Comparison of ENCODE assay signal across 1 cellular context in the genomic region with DNA sequence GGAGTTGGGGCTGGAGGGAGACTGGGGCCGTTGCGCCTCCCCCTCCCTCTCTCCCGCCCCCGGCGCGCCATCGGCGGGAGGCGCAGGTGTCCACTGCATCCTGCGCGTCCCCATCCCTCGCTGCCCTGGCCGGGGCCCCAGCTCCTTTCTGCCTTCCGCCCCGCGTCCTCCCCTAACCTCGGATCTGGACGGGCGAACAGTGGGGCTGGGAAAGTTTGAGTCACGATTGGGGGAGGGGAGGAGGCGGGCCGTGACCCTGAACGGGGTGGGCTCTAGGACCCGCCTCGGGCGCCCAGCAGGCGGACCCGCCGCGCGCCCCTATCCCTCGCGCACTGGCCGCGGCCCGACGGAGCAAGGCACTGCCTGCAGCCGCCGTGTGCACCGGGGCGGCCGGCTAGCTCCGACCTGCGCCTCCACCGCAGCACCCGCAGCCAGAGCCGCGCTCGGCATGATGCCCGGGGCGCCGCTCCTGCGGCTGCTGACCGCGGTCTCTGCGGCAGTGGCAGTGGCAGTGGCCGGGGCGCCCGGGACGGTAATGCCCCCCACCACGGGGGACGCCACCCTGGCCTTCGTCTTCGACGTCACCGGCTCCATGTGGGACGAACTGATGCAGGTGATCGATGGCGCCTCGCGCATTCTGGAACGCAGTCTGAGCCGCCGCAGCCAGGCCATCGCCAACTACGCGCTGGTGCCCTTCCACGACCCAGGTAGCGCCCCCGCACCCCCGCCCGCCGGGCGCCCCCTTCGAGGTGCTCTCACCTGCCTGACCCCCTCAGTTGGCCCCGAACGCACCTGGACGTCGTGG.
TF ChIP-seq lines count a peak whose summit lies in the region.

A gene with protein sequence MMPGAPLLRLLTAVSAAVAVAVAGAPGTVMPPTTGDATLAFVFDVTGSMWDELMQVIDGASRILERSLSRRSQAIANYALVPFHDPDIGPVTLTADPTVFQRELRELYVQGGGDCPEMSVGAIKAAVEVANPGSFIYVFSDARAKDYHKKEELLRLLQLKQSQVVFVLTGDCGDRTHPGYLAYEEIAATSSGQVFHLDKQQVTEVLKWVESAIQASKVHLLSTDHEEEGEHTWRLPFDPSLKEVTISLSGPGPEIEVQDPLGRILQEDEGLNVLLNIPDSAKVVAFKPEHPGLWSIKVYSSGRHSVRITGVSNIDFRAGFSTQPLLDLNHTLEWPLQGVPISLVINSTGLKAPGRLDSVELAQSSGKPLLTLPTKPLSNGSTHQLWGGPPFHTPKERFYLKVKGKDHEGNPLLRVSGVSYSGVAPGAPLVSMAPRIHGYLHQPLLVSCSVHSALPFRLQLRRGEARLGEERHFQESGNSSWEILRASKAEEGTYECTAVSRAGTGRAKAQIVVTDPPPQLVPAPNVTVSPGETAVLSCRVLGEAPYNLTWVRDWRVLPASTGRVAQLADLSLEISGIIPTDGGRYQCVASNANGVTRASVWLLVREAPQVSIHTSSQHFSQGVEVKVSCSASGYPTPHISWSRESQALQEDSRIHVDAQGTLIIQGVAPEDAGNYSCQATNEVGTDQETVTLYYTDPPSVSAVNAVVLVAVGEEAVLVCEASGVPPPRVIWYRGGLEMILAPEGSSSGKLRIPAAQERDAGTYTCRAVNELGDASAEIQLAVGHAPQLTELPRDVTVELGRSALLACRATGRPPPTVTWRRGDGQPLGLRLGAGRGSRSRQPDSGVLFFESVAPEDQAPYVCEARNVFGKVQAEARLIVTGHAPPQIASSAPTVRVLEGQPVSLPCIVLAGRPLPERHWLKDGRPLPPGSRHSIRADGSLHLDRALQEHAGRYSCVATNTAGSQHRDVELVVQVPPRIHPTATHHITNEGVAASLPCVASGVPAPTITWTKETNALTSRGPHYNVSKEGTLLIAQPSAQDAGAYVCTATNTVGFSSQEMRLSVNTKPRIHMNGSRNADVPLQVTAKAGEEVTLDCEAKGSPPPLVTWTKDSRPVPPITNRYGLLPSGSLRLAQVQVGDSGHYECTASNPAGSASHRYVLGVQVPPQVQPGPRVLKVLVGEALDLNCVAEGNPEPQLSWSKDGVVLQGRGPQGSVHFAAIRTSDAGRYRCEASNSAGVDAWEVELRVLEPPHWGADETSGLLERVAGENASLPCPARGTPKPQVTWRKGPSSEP (N-terminal part only) (plus strand): TSS at position 330 of the 805 bp plus-strand sequence. CDS start 119 bp downstream, at position 449.

TF ChIP-seq in IMR-90, 13 proteins besides CTCF, POLR2A, EP300 and RAD21:
- TF ChIP-seq MAZ (IDR thresholded peaks at IDR 0.05; ENCODE audit: borderline replicate concordance, low read depth, low read length), result no peak
- TF ChIP-seq SMC3 (IDR thresholded peaks at IDR 0.05; ENCODE audit: low read depth, low read length), result no peak
- TF ChIP-seq RFX5 (IDR thresholded peaks at IDR 0.05; ENCODE audit: low read depth, low read length), result no peak
- no peak for TF ChIP-seq CEBPB (IDR thresholded peaks at IDR 0.05; ENCODE audit: low read depth, low read length)
- TF ChIP-seq MAFK (IDR thresholded peaks at IDR 0.05; ENCODE audit: low read depth, low read length), result no peak
- no peak for TF ChIP-seq USF2 (IDR thresholded peaks at IDR 0.05; ENCODE audit: low read depth, low read length)
- no peak for TF ChIP-seq MXI1 (IDR thresholded peaks at IDR 0.05; ENCODE audit: borderline replicate concordance, low read depth, low read length)
- TF ChIP-seq, protein P1, sequence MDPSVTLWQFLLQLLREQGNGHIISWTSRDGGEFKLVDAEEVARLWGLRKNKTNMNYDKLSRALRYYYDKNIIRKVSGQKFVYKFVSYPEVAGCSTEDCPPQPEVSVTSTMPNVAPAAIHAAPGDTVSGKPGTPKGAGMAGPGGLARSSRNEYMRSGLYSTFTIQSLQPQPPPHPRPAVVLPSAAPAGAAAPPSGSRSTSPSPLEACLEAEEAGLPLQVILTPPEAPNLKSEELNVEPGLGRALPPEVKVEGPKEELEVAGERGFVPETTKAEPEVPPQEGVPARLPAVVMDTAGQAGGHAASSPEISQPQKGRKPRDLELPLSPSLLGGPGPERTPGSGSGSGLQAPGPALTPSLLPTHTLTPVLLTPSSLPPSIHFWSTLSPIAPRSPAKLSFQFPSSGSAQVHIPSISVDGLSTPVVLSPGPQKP (IDR thresholded peaks at IDR 0.05; ENCODE audit: borderline replicate concordance, low read depth, low read length), result no peak
- TF ChIP-seq BHLHE40 (IDR thresholded peaks at IDR 0.05; ENCODE audit: low read depth, low read length), result no peak
